1 cellular context compared by ENCODE assay signal in the genomic region with DNA sequence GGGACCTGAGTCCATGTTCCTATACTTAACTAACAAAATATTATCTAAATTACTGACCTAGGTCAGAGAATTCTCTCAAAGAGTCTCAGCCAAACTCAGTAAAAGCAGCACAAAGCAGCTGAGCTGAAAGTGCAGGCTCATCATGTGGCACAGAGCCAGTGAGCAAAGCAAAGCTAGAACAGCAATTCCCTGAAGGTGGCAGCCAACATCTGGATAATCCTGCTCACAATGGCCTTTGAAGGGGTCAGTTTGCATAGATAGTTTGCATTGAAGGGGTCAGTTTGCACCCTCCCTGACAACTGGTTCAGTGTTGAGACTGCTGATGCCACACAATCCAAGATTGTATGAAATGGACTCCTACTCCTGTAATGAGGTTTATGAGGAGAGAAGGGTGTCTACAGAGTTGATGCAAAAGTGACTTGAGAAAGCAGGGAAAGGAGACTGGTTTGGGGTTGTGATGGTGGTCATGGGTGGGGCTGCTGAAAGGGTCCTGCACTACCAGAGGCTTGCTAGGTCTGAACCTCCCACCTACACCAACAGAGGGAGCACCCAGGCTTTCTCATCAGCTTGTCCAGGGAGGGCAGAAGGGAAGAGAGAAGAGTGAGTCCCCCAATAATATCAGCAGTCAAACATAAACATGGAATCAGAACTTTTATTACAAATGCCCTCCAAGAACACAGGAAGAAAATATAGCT.
TF ChIP-seq lines count a peak whose summit lies in the region.

No MANE protein-coding gene starts in this region.

TF ChIP-seq in H1, 55 proteins besides CTCF, POLR2A, EP300 and RAD21 (continued from another document):
- no peak for TF ChIP-seq YY1 (IDR thresholded peaks at IDR 0.05; ENCODE audit: low read depth, low read length)
- no peak for TF ChIP-seq NRF1 (IDR thresholded peaks at IDR 0.05; ENCODE audit: low read depth, low read length)
- no peak for TF ChIP-seq CHD2 (IDR thresholded peaks at IDR 0.05; ENCODE audit: low read length)
- no peak for TF ChIP-seq TBP (IDR thresholded peaks at IDR 0.05; ENCODE audit: low read depth, low read length)
- no peak for TF ChIP-seq HDAC2 (IDR thresholded peaks at IDR 0.05; ENCODE audit: borderline replicate concordance in 1 of 2, low read depth in 2 of 2, low read length in 2 of 2)
- no peak for TF ChIP-seq EZH2 (IDR thresholded peaks at IDR 0.05; ENCODE audit: low read depth, low read length, severe bottlenecking)
- TF ChIP-seq, protein P1, sequence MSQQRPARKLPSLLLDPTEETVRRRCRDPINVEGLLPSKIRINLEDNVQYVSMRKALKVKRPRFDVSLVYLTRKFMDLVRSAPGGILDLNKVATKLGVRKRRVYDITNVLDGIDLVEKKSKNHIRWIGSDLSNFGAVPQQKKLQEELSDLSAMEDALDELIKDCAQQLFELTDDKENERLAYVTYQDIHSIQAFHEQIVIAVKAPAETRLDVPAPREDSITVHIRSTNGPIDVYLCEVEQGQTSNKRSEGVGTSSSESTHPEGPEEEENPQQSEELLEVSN (IDR thresholded peaks at IDR 0.05): no peak
- TF ChIP-seq TCF12 (IDR thresholded peaks at IDR 0.05; ENCODE audit: low read depth, low read length): no peak
- no peak for TF ChIP-seq KDM4A (IDR thresholded peaks at IDR 0.05; ENCODE audit: low read depth, low read length, severe bottlenecking)
- no peak for TF ChIP-seq BRCA1 (IDR thresholded peaks at IDR 0.05; ENCODE audit: low read depth, low read length)
- no peak for TF ChIP-seq SIN3A (conservative IDR thresholded peaks at IDR 0.05 in 1 of 2, IDR thresholded peaks at IDR 0.05 in 1 of 2; ENCODE audit: low read depth in 1 of 2, low read length in 2 of 2)
- TF ChIP-seq, protein P2, sequence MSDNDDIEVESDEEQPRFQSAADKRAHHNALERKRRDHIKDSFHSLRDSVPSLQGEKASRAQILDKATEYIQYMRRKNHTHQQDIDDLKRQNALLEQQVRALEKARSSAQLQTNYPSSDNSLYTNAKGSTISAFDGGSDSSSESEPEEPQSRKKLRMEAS (IDR thresholded peaks at IDR 0.05): no peak
- no peak for TF ChIP-seq TAF1 (IDR thresholded peaks at IDR 0.05; ENCODE audit: low read depth, low read length)
- TF ChIP-seq TEAD4 (IDR thresholded peaks at IDR 0.05; ENCODE audit: low read depth, low read length): no peak
- TF ChIP-seq RXRA (IDR thresholded peaks at IDR 0.05; ENCODE audit: insufficient read depth, low read depth, low read length): no peak
TF ChIP-seq in H1: peak in this region for 0.
